1 cellular context compared by ENCODE assay signal in the genomic region with DNA sequence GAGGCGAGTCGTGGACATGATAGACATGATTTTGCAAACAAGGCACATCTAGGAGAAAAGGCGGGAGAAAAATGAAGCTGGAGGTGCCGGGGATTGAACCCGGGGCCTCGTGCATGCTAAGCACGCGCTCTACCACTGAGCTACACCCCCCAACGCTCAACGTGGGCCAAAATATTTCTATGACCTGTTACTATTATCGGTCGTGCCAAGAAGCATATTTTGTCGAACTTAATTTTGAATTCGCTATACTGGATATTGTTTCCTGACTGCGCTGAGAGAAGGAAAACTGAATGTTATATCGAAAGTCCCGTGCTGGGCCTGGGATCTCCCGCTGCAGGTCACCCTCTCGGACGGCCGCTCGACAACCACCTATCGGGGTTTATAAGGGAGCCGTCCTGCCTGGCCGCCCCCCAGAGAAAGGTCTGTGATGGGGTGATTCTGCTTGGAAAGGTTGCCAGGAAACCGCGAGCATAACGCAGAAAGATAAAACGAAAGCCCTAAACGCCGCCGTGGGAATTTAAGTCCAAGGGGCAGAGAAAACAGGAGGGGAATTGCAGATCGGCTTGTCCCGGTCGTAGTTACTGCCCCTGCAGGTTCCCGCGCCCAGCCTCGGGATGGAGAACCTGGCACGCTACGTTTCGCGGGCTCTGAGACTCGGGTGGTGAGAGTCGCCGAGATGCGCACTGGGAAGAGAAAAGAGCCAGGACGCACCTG.
TF ChIP-seq lines count a peak whose summit lies in the region.

No MANE protein-coding gene starts in this region.

TF ChIP-seq in HepG2, 621 proteins besides CTCF, POLR2A, EP300 and RAD21 (continued from another document and continues in another):
- peak; percentile 20; the same call in 1 of the 2 replicates for TF ChIP-seq REXO4 (CRISPR knock-in tag; IDR thresholded peaks at IDR 0.05; ENCODE audit: borderline replicate concordance)
- 0 out of 2 replicates have a peak, but pooled peaks have one; percentile 41 for TF ChIP-seq KAT7 (CRISPR knock-in tag; IDR thresholded peaks at IDR 0.05; ENCODE audit: borderline replicate concordance)
- TF ChIP-seq NFE2L2 (IDR thresholded peaks at IDR 0.05; ENCODE audit: low read length) = no peak
- TF ChIP-seq HHEX (CRISPR knock-in tag; IDR thresholded peaks at IDR 0.05) = no peak
- no peak for TF ChIP-seq ZNF382 (CRISPR knock-in tag; IDR thresholded peaks at IDR 0.05; ENCODE audit: borderline replicate concordance)
- peak; percentile 92; the same call in 1 of the 2 replicates for TF ChIP-seq REPIN1 (CRISPR knock-in tag; IDR thresholded peaks at IDR 0.05; ENCODE audit: borderline replicate concordance, low read depth)
- peak; percentile 74; the same call in 1 of the 2 replicates for TF ChIP-seq EED (CRISPR knock-in tag; IDR thresholded peaks at IDR 0.05)
- TF ChIP-seq FOSL2 (CRISPR knock-in tag; IDR thresholded peaks at IDR 0.05) = peak; percentile 38; the same call in 1 of the 2 replicates
- no peak for TF ChIP-seq ESRRA (CRISPR knock-in tag; IDR thresholded peaks at IDR 0.05; ENCODE audit: low read depth)
- no peak for TF ChIP-seq CEBPB (IDR thresholded peaks at IDR 0.05; ENCODE audit: borderline replicate concordance, low read depth, low read length)
- TF ChIP-seq, protein P1, sequence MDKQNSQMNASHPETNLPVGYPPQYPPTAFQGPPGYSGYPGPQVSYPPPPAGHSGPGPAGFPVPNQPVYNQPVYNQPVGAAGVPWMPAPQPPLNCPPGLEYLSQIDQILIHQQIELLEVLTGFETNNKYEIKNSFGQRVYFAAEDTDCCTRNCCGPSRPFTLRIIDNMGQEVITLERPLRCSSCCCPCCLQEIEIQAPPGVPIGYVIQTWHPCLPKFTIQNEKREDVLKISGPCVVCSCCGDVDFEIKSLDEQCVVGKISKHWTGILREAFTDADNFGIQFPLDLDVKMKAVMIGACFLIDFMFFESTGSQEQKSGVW (CRISPR knock-in tag; IDR thresholded peaks at IDR 0.05; ENCODE audit: borderline replicate concordance) = no peak
- no peak for TF ChIP-seq BRD4 (CRISPR knock-in tag; IDR thresholded peaks at IDR 0.05)
- TF ChIP-seq HOXA9 (CRISPR knock-in tag; IDR thresholded peaks at IDR 0.05; ENCODE audit: borderline replicate concordance) = peak; percentile 61; the same call in 1 of the 2 replicates
- TF ChIP-seq ZNF629 (CRISPR knock-in tag; conservative IDR thresholded peaks at IDR 0.05) = 0 out of 2 replicates have a peak, but pooled peaks have one; percentile 36
- peak; percentile 85; the same call in 1 of the 2 replicates for TF ChIP-seq ARNT2 (CRISPR knock-in tag; IDR thresholded peaks at IDR 0.05; ENCODE audit: low read depth)
- peak; percentile 67; the same call in 1 of the 2 replicates for TF ChIP-seq KDM5A (IDR thresholded peaks at IDR 0.05; ENCODE audit: borderline replicate concordance, low read length)
- TF ChIP-seq STAG1 (CRISPR knock-in tag; IDR thresholded peaks at IDR 0.05) = peak; percentile 50; the same call in 1 of the 2 replicates
- TF ChIP-seq KMT2B (CRISPR knock-in tag; IDR thresholded peaks at IDR 0.05) = peak; percentile 84
- peak; percentile 84 for TF ChIP-seq ZMYM4 (CRISPR knock-in tag; IDR thresholded peaks at IDR 0.05)
- TF ChIP-seq ZNF121 (CRISPR knock-in tag; IDR thresholded peaks at IDR 0.05) = peak; percentile 36; the same call in 1 of the 2 replicates
- peak; percentile 81; the same call in 1 of the 2 replicates for TF ChIP-seq RFXAP (CRISPR knock-in tag; IDR thresholded peaks at IDR 0.05; ENCODE audit: borderline replicate concordance)
- peak; percentile 91 for TF ChIP-seq ZNF878 (CRISPR knock-in tag; IDR thresholded peaks at IDR 0.05)
- TF ChIP-seq, protein P2, sequence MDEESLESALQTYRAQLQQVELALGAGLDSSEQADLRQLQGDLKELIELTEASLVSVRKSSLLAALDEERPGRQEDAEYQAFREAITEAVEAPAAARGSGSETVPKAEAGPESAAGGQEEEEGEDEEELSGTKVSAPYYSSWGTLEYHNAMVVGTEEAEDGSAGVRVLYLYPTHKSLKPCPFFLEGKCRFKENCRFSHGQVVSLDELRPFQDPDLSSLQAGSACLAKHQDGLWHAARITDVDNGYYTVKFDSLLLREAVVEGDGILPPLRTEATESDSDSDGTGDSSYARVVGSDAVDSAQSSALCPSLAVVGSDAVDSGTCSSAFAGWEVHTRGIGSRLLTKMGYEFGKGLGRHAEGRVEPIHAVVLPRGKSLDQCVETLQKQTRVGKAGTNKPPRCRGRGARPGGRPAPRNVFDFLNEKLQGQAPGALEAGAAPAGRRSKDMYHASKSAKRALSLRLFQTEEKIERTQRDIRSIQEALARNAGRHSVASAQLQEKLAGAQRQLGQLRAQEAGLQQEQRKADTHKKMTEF (CRISPR knock-in tag; IDR thresholded peaks at IDR 0.05) = peak; percentile 94
- no peak for TF ChIP-seq JARID2 (CRISPR knock-in tag; IDR thresholded peaks at IDR 0.05; ENCODE audit: insufficient replicate concordance)
- 0 out of 2 replicates have a peak, but pooled peaks have one; percentile 50 for TF ChIP-seq ZNF577 (CRISPR knock-in tag; IDR thresholded peaks at IDR 0.05; ENCODE audit: borderline replicate concordance, low read depth)
- peak; percentile 72; the same call in 1 of the 2 replicates for TF ChIP-seq MED1 (CRISPR knock-in tag; IDR thresholded peaks at IDR 0.05)
- TF ChIP-seq, protein P3, sequence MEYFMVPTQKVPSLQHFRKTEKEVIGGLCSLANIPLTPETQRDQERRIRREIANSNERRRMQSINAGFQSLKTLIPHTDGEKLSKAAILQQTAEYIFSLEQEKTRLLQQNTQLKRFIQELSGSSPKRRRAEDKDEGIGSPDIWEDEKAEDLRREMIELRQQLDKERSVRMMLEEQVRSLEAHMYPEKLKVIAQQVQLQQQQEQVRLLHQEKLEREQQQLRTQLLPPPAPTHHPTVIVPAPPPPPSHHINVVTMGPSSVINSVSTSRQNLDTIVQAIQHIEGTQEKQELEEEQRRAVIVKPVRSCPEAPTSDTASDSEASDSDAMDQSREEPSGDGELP (IDR thresholded peaks at IDR 0.05; ENCODE audit: borderline replicate concordance, low read depth) = peak; percentile 42
- no peak for TF ChIP-seq GATA4 (IDR thresholded peaks at IDR 0.05; ENCODE audit: borderline replicate concordance, low read depth)
- no peak; the same call in 1 of the 2 replicates for TF ChIP-seq ZBTB8A (CRISPR knock-in tag; IDR thresholded peaks at IDR 0.05; ENCODE audit: borderline replicate concordance, low read depth)
- TF ChIP-seq, protein P4, sequence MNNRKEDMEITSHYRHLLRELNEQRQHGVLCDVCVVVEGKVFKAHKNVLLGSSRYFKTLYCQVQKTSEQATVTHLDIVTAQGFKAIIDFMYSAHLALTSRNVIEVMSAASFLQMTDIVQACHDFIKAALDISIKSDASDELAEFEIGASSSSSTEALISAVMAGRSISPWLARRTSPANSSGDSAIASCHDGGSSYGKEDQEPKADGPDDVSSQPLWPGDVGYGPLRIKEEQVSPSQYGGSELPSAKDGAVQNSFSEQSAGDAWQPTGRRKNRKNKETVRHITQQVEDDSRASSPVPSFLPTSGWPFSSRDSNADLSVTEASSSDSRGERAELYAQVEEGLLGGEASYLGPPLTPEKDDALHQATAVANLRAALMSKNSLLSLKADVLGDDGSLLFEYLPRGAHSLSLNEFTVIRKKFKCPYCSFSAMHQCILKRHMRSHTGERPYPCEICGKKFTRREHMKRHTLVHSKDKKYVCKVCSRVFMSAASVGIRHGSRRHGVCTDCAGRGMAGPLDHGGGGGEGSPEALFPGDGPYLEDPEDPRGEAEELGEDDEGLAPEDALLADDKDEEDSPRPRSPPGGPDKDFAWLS (CRISPR knock-in tag; IDR thresholded peaks at IDR 0.05; ENCODE audit: borderline replicate concordance) = no peak
- TF ChIP-seq ZEB1 (IDR thresholded peaks at IDR 0.05; ENCODE audit: insufficient replicate concordance, low read depth) = no peak
- peak; percentile 95 for TF ChIP-seq RBM22 (optimal IDR thresholded peaks at IDR 0.05; ENCODE audit: low read length)
- TF ChIP-seq, protein P5, sequence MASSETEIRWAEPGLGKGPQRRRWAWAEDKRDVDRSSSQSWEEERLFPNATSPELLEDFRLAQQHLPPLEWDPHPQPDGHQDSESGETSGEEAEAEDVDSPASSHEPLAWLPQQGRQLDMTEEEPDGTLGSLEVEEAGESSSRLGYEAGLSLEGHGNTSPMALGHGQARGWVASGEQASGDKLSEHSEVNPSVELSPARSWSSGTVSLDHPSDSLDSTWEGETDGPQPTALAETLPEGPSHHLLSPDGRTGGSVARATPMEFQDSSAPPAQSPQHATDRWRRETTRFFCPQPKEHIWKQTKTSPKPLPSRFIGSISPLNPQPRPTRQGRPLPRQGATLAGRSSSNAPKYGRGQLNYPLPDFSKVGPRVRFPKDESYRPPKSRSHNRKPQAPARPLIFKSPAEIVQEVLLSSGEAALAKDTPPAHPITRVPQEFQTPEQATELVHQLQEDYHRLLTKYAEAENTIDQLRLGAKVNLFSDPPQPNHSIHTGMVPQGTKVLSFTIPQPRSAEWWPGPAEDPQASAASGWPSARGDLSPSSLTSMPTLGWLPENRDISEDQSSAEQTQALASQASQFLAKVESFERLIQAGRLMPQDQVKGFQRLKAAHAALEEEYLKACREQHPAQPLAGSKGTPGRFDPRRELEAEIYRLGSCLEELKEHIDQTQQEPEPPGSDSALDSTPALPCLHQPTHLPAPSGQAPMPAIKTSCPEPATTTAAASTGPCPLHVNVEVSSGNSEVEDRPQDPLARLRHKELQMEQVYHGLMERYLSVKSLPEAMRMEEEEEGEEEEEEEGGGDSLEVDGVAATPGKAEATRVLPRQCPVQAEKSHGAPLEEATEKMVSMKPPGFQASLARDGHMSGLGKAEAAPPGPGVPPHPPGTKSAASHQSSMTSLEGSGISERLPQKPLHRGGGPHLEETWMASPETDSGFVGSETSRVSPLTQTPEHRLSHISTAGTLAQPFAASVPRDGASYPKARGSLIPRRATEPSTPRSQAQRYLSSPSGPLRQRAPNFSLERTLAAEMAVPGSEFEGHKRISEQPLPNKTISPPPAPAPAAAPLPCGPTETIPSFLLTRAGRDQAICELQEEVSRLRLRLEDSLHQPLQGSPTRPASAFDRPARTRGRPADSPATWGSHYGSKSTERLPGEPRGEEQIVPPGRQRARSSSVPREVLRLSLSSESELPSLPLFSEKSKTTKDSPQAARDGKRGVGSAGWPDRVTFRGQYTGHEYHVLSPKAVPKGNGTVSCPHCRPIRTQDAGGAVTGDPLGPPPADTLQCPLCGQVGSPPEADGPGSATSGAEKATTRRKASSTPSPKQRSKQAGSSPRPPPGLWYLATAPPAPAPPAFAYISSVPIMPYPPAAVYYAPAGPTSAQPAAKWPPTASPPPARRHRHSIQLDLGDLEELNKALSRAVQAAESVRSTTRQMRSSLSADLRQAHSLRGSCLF (CRISPR knock-in tag; IDR thresholded peaks at IDR 0.05; ENCODE audit: borderline replicate concordance) = no peak; the same call in 1 of the 2 replicates
- TF ChIP-seq SRSF9 (IDR thresholded peaks at IDR 0.05; ENCODE audit: borderline replicate concordance, insufficient read depth, low read depth, low read length, poor library complexity, severe bottlenecking) = no peak
- TF ChIP-seq KLF13 (CRISPR knock-in tag; IDR thresholded peaks at IDR 0.05) = no peak
- TF ChIP-seq, protein P6, sequence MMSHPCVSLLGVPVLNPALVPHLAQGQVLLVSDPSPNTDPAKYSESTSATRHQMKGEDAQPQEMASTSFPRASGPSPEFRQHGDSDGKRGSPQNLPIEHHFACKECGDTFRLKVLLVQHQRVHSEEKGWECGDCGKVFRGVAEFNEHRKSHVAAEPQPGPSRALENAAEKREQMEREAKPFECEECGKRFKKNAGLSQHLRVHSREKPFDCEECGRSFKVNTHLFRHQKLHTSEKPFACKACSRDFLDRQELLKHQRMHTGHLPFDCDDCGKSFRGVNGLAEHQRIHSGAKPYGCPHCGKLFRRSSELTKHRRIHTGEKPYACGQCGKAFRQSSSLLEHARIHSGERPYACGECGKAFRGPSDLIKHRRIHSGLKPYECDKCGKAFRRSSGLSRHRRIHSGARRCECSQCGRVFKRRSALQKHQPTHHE (CRISPR knock-in tag; IDR thresholded peaks at IDR 0.05; ENCODE audit: borderline replicate concordance) = no peak
- TF ChIP-seq, protein P7, sequence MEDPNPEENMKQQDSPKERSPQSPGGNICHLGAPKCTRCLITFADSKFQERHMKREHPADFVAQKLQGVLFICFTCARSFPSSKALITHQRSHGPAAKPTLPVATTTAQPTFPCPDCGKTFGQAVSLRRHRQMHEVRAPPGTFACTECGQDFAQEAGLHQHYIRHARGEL (CRISPR knock-in tag; IDR thresholded peaks at IDR 0.05) = no peak
- no peak for TF ChIP-seq NR2C2 (CRISPR knock-in tag; IDR thresholded peaks at IDR 0.05; ENCODE audit: borderline replicate concordance)
- TF ChIP-seq, protein P8, sequence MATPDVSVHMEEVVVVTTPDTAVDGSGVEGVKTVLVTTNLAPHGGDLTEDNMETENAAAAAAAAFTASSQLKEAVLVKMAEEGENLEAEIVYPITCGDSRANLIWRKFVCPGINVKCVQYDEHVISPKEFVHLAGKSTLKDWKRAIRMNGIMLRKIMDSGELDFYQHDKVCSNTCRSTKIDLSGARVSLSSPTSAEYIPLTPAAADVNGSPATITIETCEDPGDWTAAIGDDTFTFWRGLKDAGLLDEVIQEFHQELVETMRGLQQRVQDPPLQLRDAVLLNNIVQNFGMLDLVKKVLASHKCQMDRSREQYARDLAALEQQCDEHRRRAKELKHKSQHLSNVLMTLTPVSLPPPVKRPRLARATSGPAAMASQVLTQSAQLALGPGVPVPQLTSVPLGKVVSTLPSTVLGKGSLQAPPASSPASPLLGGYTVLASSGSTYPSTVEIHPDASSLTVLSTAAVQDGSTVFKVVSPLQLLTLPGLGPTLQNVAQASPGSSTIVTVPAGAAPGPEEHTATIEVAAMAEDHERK (CRISPR knock-in tag; IDR thresholded peaks at IDR 0.05; ENCODE audit: low read depth) = no peak
- TF ChIP-seq, protein P9, sequence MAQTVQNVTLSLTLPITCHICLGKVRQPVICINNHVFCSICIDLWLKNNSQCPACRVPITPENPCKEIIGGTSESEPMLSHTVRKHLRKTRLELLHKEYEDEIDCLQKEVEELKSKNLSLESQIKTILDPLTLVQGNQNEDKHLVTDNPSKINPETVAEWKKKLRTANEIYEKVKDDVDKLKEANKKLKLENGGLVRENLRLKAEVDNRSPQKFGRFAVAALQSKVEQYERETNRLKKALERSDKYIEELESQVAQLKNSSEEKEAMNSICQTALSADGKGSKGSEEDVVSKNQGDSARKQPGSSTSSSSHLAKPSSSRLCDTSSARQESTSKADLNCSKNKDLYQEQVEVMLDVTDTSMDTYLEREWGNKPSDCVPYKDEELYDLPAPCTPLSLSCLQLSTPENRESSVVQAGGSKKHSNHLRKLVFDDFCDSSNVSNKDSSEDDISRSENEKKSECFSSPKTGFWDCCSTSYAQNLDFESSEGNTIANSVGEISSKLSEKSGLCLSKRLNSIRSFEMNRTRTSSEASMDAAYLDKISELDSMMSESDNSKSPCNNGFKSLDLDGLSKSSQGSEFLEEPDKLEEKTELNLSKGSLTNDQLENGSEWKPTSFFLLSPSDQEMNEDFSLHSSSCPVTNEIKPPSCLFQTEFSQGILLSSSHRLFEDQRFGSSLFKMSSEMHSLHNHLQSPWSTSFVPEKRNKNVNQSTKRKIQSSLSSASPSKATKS (CRISPR knock-in tag; IDR thresholded peaks at IDR 0.05) = peak; percentile 94
- TF ChIP-seq DNMT3B (CRISPR knock-in tag; conservative IDR thresholded peaks at IDR 0.05) = no peak
- TF ChIP-seq ZNF496 (CRISPR knock-in tag; IDR thresholded peaks at IDR 0.05; ENCODE audit: insufficient replicate concordance) = peak; percentile 32
- TF ChIP-seq ZNF652 (CRISPR knock-in tag; IDR thresholded peaks at IDR 0.05; ENCODE audit: borderline replicate concordance, low read depth) = no peak
